1 cellular context compared by ENCODE assay signal in the genomic region with DNA sequence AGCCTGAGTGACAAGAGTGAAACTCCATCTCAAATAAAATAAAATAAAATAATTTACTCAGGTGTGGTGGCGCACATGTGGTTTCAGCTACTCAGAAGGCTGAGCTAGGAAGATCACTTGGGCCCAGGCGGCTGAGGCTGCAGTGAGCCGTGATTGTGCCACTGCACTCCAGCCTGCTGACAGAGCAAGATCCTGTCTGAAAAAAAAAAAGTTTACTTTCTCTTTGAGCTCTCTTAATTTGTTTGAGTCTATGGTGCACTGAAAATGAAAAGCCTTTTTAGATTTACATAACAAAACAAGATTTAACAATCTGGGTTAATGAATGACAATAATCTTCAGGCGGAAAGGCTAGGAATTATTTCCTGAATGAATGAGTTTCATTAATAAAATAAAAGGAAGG.
TF ChIP-seq lines count a peak whose summit lies in the region.

No MANE protein-coding gene starts in this region.

TF ChIP-seq in GM23338, 12 proteins besides CTCF, POLR2A, EP300 and RAD21 (continued from another document):
- TF ChIP-seq, protein P1, sequence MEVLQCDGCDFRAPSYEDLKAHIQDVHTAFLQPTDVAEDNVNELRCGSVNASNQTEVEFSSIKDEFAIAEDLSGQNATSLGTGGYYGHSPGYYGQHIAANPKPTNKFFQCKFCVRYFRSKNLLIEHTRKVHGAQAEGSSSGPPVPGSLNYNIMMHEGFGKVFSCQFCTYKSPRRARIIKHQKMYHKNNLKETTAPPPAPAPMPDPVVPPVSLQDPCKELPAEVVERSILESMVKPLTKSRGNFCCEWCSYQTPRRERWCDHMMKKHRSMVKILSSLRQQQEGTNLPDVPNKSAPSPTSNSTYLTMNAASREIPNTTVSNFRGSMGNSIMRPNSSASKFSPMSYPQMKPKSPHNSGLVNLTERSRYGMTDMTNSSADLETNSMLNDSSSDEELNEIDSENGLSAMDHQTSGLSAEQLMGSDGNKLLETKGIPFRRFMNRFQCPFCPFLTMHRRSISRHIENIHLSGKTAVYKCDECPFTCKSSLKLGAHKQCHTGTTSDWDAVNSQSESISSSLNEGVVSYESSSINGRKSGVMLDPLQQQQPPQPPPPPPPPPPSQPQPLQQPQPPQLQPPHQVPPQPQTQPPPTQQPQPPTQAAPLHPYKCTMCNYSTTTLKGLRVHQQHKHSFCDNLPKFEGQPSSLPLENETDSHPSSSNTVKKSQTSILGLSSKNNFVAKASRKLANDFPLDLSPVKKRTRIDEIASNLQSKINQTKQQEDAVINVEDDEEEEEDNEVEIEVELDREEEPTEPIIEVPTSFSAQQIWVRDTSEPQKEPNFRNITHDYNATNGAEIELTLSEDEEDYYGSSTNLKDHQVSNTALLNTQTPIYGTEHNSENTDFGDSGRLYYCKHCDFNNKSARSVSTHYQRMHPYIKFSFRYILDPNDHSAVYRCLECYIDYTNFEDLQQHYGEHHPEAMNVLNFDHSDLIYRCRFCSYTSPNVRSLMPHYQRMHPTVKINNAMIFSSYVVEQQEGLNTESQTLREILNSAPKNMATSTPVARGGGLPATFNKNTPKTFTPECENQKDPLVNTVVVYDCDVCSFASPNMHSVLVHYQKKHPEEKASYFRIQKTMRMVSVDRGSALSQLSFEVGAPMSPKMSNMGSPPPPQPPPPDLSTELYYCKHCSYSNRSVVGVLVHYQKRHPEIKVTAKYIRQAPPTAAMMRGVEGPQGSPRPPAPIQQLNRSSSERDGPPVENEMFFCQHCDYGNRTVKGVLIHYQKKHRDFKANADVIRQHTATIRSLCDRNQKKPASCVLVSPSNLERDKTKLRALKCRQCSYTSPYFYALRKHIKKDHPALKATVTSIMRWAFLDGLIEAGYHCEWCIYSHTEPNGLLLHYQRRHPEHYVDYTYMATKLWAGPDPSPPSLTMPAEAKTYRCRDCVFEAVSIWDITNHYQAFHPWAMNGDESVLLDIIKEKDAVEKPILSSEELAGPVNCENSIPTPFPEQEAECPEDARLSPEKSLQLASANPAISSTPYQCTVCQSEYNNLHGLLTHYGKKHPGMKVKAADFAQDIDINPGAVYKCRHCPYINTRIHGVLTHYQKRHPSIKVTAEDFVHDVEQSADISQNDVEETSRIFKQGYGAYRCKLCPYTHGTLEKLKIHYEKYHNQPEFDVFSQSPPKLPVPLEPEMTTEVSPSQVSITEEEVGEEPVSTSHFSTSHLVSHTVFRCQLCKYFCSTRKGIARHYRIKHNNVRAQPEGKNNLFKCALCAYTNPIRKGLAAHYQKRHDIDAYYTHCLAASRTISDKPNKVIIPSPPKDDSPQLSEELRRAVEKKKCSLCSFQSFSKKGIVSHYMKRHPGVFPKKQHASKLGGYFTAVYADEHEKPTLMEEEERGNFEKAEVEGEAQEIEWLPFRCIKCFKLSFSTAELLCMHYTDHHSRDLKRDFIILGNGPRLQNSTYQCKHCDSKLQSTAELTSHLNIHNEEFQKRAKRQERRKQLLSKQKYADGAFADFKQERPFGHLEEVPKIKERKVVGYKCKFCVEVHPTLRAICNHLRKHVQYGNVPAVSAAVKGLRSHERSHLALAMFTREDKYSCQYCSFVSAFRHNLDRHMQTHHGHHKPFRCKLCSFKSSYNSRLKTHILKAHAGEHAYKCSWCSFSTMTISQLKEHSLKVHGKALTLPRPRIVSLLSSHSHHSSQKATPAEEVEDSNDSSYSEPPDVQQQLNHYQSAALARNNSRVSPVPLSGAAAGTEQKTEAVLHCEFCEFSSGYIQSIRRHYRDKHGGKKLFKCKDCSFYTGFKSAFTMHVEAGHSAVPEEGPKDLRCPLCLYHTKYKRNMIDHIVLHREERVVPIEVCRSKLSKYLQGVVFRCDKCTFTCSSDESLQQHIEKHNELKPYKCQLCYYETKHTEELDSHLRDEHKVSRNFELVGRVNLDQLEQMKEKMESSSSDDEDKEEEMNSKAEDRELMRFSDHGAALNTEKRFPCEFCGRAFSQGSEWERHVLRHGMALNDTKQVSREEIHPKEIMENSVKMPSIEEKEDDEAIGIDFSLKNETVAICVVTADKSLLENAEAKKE (CRISPR knock-in tag; IDR thresholded peaks at IDR 0.05) = no peak
